Comparison of ENCODE assay signal across 1 cellular context in the genomic region with DNA sequence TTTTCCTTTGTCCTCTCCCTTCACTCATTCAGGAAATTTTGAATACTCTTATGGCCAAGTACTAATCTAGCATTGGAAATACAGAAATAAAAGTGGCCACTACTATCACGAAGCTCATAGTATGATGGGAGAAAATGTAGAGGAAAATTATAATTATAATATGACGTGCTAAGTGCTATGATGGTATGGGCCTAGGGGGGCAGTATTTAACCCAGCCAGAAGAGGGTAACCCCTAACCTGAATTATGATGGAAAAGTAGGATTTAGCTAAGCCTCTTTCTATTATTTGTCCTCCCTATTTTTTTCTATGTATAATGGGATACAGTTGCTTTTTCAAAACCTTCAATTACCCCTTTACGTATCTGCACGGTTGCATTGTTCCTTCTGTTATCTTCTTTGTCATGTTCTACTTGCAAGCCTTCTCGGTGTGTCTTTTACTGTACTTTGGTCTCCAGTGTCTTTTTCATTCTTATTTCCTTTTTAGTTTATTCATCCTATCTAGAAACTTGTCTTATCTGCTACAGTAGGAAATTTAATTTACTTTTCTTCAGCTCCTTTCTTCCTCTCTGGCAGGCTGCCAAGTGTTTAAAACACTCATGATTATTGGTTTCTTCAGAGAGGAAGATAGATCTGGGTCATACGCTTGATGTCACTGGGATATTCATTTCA.
TF ChIP-seq lines count a peak whose summit lies in the region.

No MANE protein-coding gene starts in this region.

TF ChIP-seq in HCT116, 20 proteins besides CTCF, POLR2A, EP300 and RAD21 (continued from another document):
- TF ChIP-seq, protein P1, sequence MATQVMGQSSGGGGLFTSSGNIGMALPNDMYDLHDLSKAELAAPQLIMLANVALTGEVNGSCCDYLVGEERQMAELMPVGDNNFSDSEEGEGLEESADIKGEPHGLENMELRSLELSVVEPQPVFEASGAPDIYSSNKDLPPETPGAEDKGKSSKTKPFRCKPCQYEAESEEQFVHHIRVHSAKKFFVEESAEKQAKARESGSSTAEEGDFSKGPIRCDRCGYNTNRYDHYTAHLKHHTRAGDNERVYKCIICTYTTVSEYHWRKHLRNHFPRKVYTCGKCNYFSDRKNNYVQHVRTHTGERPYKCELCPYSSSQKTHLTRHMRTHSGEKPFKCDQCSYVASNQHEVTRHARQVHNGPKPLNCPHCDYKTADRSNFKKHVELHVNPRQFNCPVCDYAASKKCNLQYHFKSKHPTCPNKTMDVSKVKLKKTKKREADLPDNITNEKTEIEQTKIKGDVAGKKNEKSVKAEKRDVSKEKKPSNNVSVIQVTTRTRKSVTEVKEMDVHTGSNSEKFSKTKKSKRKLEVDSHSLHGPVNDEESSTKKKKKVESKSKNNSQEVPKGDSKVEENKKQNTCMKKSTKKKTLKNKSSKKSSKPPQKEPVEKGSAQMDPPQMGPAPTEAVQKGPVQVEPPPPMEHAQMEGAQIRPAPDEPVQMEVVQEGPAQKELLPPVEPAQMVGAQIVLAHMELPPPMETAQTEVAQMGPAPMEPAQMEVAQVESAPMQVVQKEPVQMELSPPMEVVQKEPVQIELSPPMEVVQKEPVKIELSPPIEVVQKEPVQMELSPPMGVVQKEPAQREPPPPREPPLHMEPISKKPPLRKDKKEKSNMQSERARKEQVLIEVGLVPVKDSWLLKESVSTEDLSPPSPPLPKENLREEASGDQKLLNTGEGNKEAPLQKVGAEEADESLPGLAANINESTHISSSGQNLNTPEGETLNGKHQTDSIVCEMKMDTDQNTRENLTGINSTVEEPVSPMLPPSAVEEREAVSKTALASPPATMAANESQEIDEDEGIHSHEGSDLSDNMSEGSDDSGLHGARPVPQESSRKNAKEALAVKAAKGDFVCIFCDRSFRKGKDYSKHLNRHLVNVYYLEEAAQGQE (IDR thresholded peaks at IDR 0.05; ENCODE audit: low read depth): no peak
- TF ChIP-seq EZH2phosphoT487 (IDR thresholded peaks at IDR 0.05; ENCODE audit: borderline replicate concordance) (no peak), ELF1 (IDR thresholded peaks at IDR 0.05; ENCODE audit: borderline replicate concordance, low read depth) (no peak), ZFX (IDR thresholded peaks at IDR 0.05) (no peak), JUND (IDR thresholded peaks at IDR 0.05) (no peak), FOSL1 (IDR thresholded peaks at IDR 0.05; ENCODE audit: low read depth) (no peak), CEBPB (IDR thresholded peaks at IDR 0.05; ENCODE audit: low read depth) (no peak)
